Comparison of ENCODE assay signal across 22 cellular contexts in the genomic region with DNA sequence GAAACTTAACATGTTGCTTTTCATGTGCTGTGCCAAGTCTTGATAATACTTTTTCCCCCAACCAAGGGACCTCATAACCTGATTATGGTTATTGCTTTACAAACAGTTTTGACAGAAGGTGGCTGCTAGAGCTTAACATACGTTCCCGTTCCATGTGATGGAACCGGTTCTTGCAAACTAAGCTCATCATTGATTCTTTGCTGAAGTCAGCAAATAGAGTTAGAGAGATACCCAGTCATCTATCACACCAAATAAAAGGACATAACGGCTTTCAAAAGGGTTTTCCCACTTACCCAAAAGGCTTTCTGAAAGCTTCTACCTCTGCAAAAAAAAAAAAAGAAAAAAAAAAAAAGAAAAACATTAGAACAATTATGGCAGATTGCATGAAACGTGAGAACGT.
"Had no signal": no experiment of that assay in that cellular context is flagged by ENCODE, and none has a peak within 500 bp of the region (broad histone marks: within the 10 kb centered on the region; RNA-seq: fewer than 3 reads in every experiment).

No MANE protein-coding gene starts in this region.

- H3K27ac ChIP-seq: foreskin keratinocyte, neural progenitor cell, ovary had no signal

- FAIRE-seq: endothelial cell of umbilical vein, kidney, urothelium cell line had no signal

- H3K36me3 ChIP-seq: neural progenitor cell, ovary had no signal

- H3K4me3 ChIP-seq: lung, neural progenitor cell, ovary, smooth muscle cell had no signal

- H3K9me3 ChIP-seq: ovary had no signal

- ATAC-seq: foreskin keratinocyte; left colon; left ventricle myocardium superior; natural killer cell treated with Interleukin-12 subunit alpha and Interleukin-12 subunit beta and Interleukin-15 and Interleukin-18, amount 100 ng/mL, for 72 hours; right cardiac atrium had no signal

- DNase-seq: effector CD4-positive, alpha-beta T cell; endodermal cell; erythroblast; foreskin keratinocyte; immature natural killer cell; kidney; left colon; left ventricle myocardium superior; mesenchymal stem cell; midbrain; nucleus accumbens; ovary; right cardiac atrium; stimulated activated CD4-positive, alpha-beta T cell treated with anti-CD3 and anti-CD28 coated beads, Interleukin-2, amount 100 ng/mL, for 48 hours; stimulated activated naive CD4-positive, alpha-beta T cell treated with Interleukin-2 at 50 U/mL for 16 hours; trophoblast cell had no signal

- H3K4me2 ChIP-seq: neural progenitor cell, smooth muscle cell had no signal

- H3K9ac ChIP-seq: neural progenitor cell had no signal
